9 cellular contexts compared by ENCODE assay signal in genomic region chr9:121748727-121749546, GRCh38.
A peak's percentile ranks its signal among the peaks of the same experiment; 100 is the strongest.
DNase-seq lines count a peak whose midpoint lies in the region; ATAC-seq, FAIRE-seq and TF ChIP-seq lines count a peak whose summit lies in the region.
"Had no signal": no experiment of that assay in that cellular context is flagged by ENCODE, and none has a peak within 500 bp of the region (broad histone marks: within the 10 kb centered on the region; RNA-seq: fewer than 3 reads in every experiment).

No MANE protein-coding gene starts in this region.

- no peak overlapping the region for H3K4me3 Mint-ChIP-seq in endodermal cell

- peaks cover 29% of the 10 kb centered on the region for H3K4me1 Mint-ChIP-seq in endodermal cell

- no peaks in the 10 kb centered on the region for H3K9me3 Mint-ChIP-seq in endodermal cell

- H3K9me1 ChIP-seq in keratinocyte (ENCODE audit: control insufficient read depth, extremely low read depth, insufficient read depth, low read length) = peaks cover 15% of the 10 kb centered on the region

- no peak overlapping the region for H3K27ac Mint-ChIP-seq in endodermal cell

- peaks cover 17% of the 10 kb centered on the region for H3K4me1 ChIP-seq in keratinocyte (ENCODE audit: control insufficient read depth, extremely low read depth, insufficient read depth, low read length)
- H3K4me1 ChIP-seq in effector memory CD4-positive, alpha-beta T cell (ENCODE audit: control insufficient read depth, insufficient read depth, low read length, poor library complexity, severe bottlenecking) = no peaks in the 10 kb centered on the region
- peaks cover 22% of the 10 kb centered on the region for H3K4me1 ChIP-seq in endodermal cell (ENCODE audit: control insufficient read depth, insufficient read depth, low read length)

- no peak overlapping the region for H2AFZ ChIP-seq in keratinocyte (ENCODE audit: control insufficient read depth, low read length)

- peaks cover 4% of the 10 kb centered on the region for H3K36me3 ChIP-seq in brain microvascular endothelial cell (replicated peaks)
- peaks cover 7 to 12% of the 10 kb centered on the region in 2 experiments for H3K36me3 ChIP-seq in keratinocyte (ENCODE audit: control insufficient read depth in 2 of 2, extremely low read depth in 1 of 2, insufficient read depth in 2 of 2, low read length in 2 of 2)
- no peaks in the 10 kb centered on the region for H3K36me3 ChIP-seq in effector memory CD4-positive, alpha-beta T cell (ENCODE audit: control insufficient read depth, insufficient read depth, low read length)
- no peaks in the 10 kb centered on the region for H3K36me3 ChIP-seq in endodermal cell (ENCODE audit: control insufficient read depth, insufficient read depth, low read length)

- no peak overlapping the region for H3K4me2 ChIP-seq in keratinocyte (ENCODE audit: control insufficient read depth, extremely low read depth, insufficient read depth, low read depth, low read length)

- H3K27me3 ChIP-seq in brain microvascular endothelial cell (replicated peaks) (no peaks in the 10 kb centered on the region), keratinocyte (ENCODE audit: control insufficient read depth, extremely low read depth, insufficient read depth, low read length) (no peaks in the 10 kb centered on the region), endodermal cell (ENCODE audit: control insufficient read depth, insufficient read depth, low read length, poor library complexity, severe bottlenecking) (no peaks in the 10 kb centered on the region)
- H3K27me3 ChIP-seq in effector memory CD4-positive, alpha-beta T cell (replicated peaks; ENCODE audit: control insufficient read depth, insufficient read depth, low read length, poor library complexity, severe bottlenecking) = no peaks in the 10 kb centered on the region

- peak; percentile 80 for DNase-seq in EH (ENCODE audit: low read depth)
- peak; percentile 6 for DNase-seq in brain microvascular endothelial cell
- no peak for DNase-seq in keratinocyte (ENCODE audit: low read depth, low spot score)
- no peak for DNase-seq in stimulated activated naive CD8-positive, alpha-beta T cell treated with anti-CD3 and anti-CD28 coated beads, Interleukin-15, Interleukin-2, amounts not matched to agents 100 U/mL and 50 U/mL, for 24 hours
- no peak for DNase-seq in effector memory CD4-positive, alpha-beta T cell
- no peak for DNase-seq in NCI-H1105 treated with DMSO at 0.1 percent for 48 hours (lab: John Stamatoyannopoulos, UW)
- no peak for DNase-seq in endodermal cell
- DNase-seq in DMS 273 treated with DMSO at 0.1 percent for 48 hours (lab: John Stamatoyannopoulos, UW) = no peak
- DNase-seq: NCI-H69 had no signal

- peak overlapping the region; percentile 19 for H3K27ac ChIP-seq in brain microvascular endothelial cell
- peak overlapping the region; percentile 18 for H3K27ac ChIP-seq in keratinocyte (ENCODE audit: control insufficient read depth, insufficient read depth, low read length)
- H3K27ac ChIP-seq in effector memory CD4-positive, alpha-beta T cell (ENCODE audit: insufficient read depth, low read length, poor library complexity, severe bottlenecking) = no peak overlapping the region
- no peak overlapping the region for H3K27ac ChIP-seq in endodermal cell (ENCODE audit: low read depth, low read length)

- H3K9ac ChIP-seq in keratinocyte (ENCODE audit: control insufficient read depth, extremely low read depth, insufficient read depth, low read length) (no peak overlapping the region), endodermal cell (ENCODE audit: extremely low read depth, low read length, poor library complexity, severe bottlenecking) (no peak overlapping the region)

- peak; percentile 15 for ATAC-seq in stimulated activated naive CD8-positive, alpha-beta T cell treated with anti-CD3 and anti-CD28 coated beads, Interleukin-15, Interleukin-2, amounts not matched to agents 100 U/mL and 50 U/mL, for 24 hours

- peak; percentile 0 for TF ChIP-seq CTCF in brain microvascular endothelial cell (IDR thresholded peaks at IDR 0.05; ENCODE audit: low read depth, low read length, missing control alignments)
- TF ChIP-seq CTCF in keratinocyte (optimal IDR thresholded peaks at IDR 0.05 in 1 of 3, IDR thresholded peaks at IDR 0.05 in 1 of 3, conservative IDR thresholded peaks at IDR 0.05 in 1 of 3; ENCODE audit: extremely low read depth in 1 of 3, insufficient read depth in 2 of 3, low read length in 3 of 3) = peak in 1 of 3 experiments; percentile 3
- TF ChIP-seq CTCF in endodermal cell (conservative IDR thresholded peaks at IDR 0.05) = no peak

- in situ Hi-C loops in brain microvascular endothelial cell (cut with HindIII; ENCODE audit: low pct_ligation_motif_present, low sequenced_read_pairs) = loop anchor here (25.0 kb wide), 1 partner anchor 213 kb away; no protein-coding TSS in a partner anchor

- H3K9me3 ChIP-seq in keratinocyte (ENCODE audit: control insufficient read depth, low read depth, low read length) (no peaks in the 10 kb centered on the region), endodermal cell (ENCODE audit: control insufficient read depth, low read length) (no peaks in the 10 kb centered on the region)
- no peaks in the 10 kb centered on the region for H3K9me3 ChIP-seq in effector memory CD4-positive, alpha-beta T cell (ENCODE audit: control insufficient read depth, low read length)

- peak; percentile 13 for FAIRE-seq in keratinocyte (lab: Jason Lieb, UNC)

- 90 to 94% methylated on average over 7 to 11 of the region's 11 CpGs for WGBS in endodermal cell (ENCODE audit: insufficient coverage in 1 of 2, insufficient read length in 1 of 2), 2 experiments

- dilution Hi-C loops in keratinocyte (cut with MboI; ENCODE audit: extremely low pct_ligation_motif_present, low sequenced_read_pairs) = no loop called here

- no peaks in the 10 kb centered on the region for H3K27me3 Mint-ChIP-seq in endodermal cell (ENCODE audit: insufficient read depth)

- peaks cover 12% of the 10 kb centered on the region for H4K20me1 ChIP-seq in keratinocyte (ENCODE audit: control insufficient read depth, extremely low read depth, insufficient read depth, low read length)

- H3K4me3 ChIP-seq in brain microvascular endothelial cell (ENCODE audit: low read depth, low read length) (no peak overlapping the region), keratinocyte (ENCODE audit: control insufficient read depth in 2 of 3, extremely low read depth in 1 of 3, insufficient read depth in 2 of 3, low read depth in 1 of 3, low read length in 3 of 3) (no peak overlapping the region), endodermal cell (ENCODE audit: low read length) (no peak overlapping the region)
- H3K4me3 ChIP-seq in effector memory CD4-positive, alpha-beta T cell (ENCODE audit: insufficient read depth, low read depth, low read length, poor library complexity, severe bottlenecking) = no peak overlapping the region

- H3K36me3 Mint-ChIP-seq in endodermal cell (ENCODE audit: low read depth) = no peaks in the 10 kb centered on the region

- H3K79me2 ChIP-seq in keratinocyte (ENCODE audit: control insufficient read depth, insufficient read depth, low read length) = peaks cover 87% of the 10 kb centered on the region

Comparison
In these comparisons a context has a peak if more than half of its experiments do, and no peak if none do; other contexts are left out.
1. DNase-seq: peak in EH (single experiment) and brain microvascular endothelial cell (single experiment); none in keratinocyte (single experiment), stimulated activated naive CD8-positive, alpha-beta T cell treated with anti-CD3 and anti-CD28 coated beads, Interleukin-15, Interleukin-2, amounts not matched to agents 100 U/mL and 50 U/mL, for 24 hours (single experiment), effector memory CD4-positive, alpha-beta T cell (0 of 3), NCI-H1105 treated with DMSO at 0.1 percent for 48 hours (single experiment), endodermal cell (single experiment) and DMS 273 treated with DMSO at 0.1 percent for 48 hours (single experiment).
2. H3K27ac ChIP-seq: peak in brain microvascular endothelial cell (single experiment) and keratinocyte (single experiment); none in effector memory CD4-positive, alpha-beta T cell (single experiment) and endodermal cell (single experiment).